In genomic region chr4:184030764-184031163, GRCh38 we compare ENCODE assay signal across 8 cellular contexts.
"Had no signal": no experiment of that assay in that cellular context is flagged by ENCODE, and none has a peak within 500 bp of the region (broad histone marks: within the 10 kb centered on the region; RNA-seq: fewer than 3 reads in every experiment).

No MANE protein-coding gene starts in this region.

- H3K36me3 ChIP-seq: HAP-1 had no signal

- ATAC-seq: HCT116, HepG2 had no signal

- H3K9me3 ChIP-seq: HAP-1 had no signal

- H3K27ac ChIP-seq: GM23248, HL-60 had no signal

- H3K4me3 ChIP-seq: GM23248, HAP-1 had no signal

- H3K4me1 ChIP-seq: HAP-1 had no signal

- DNase-seq: GM23248, GOT3, H7, HFFc6 had no signal
